ENCODE assay signal across 9 cellular contexts in genomic region chr7:121618182-121618581, GRCh38.
"Had no signal": no experiment of that assay in that cellular context is flagged by ENCODE, and none has a peak within 500 bp of the region (broad histone marks: within the 10 kb centered on the region; RNA-seq: fewer than 3 reads in every experiment).

No MANE protein-coding gene starts in this region.

- DNase-seq: GM23248, GOT3, H7, HFFc6, KG1 had no signal

- H2AFZ ChIP-seq: GM23248 had no signal

- H3K36me3 ChIP-seq: HAP-1 had no signal

- H3K27ac ChIP-seq: GM23248, HL-60 had no signal

- H3K27ac Mint-ChIP-seq: HFFc6, IgD-negative memory B cell had no signal

- H3K4me3 Mint-ChIP-seq: HFFc6, IgD-negative memory B cell had no signal

- H3K4me1 Mint-ChIP-seq: IgD-negative memory B cell had no signal

- H3K9ac ChIP-seq: GM23248 had no signal

- H3K4me3 ChIP-seq: GM23248, HAP-1 had no signal

- H3K4me1 ChIP-seq: HAP-1 had no signal

- ATAC-seq: HCT116 had no signal

- H3K9me3 ChIP-seq: HAP-1 had no signal
